In the genomic region with DNA sequence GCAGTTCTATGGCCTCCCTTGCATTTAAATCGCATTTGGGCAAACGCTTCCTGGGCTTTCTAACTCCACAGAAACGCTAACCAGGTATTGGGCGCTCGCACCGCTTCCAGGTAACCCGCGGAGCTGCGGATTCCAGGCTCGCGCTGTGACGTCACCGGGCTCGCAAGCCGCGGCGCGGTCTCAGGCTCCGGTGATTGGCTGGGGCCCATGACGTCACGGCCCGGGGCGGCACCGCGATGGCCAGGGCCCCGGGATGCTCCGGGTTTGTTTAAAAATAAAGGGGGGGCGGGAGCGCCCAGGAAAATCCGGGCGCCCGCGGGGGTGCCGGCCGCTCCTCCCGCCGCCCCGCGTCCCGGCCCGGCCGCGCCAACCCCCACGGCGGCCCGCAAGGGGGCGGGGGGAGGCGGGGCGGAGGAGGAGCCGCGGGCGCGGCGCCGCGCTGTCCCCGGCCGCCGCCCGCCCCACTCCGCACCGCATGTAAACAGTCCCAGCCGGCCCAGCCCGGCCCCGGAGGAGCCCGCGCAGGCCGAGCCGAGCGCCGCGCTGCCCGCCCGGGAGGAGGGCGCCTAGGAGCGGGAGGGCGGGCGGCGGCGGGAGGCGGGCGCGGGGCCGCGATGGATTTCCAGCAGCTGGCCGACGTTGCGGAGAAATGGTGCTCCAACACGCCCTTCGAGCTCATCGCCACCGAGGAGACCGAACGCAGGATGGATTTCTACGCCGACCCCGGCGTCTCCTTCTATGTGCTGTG, we compare ENCODE assay signal across 8 cellular contexts. TPM values are rescaled to one million over a fixed set of nuclear protein-coding genes. Genes with fewer than 3 reads are reported as not detected.
A peak's percentile ranks its signal among the peaks of the same experiment; 100 is the strongest.
DNase-seq lines count a peak whose midpoint lies in the region; ATAC-seq and TF ChIP-seq lines count a peak whose summit lies in the region.

MTURN (plus strand) TSS at position 464 of the 748 bp plus-strand sequence; CDS start at position 615, 151 bp downstream.

- TF ChIP-seq CTCF in OCI-LY3 (IDR thresholded peaks at IDR 0.05; ENCODE audit: low read depth, low read length) (no peak), epithelial cell of proximal tubule (conservative IDR thresholded peaks at IDR 0.05; ENCODE audit: low read depth, low read length) (no peak), mucosa of descending colon (IDR thresholded peaks at IDR 0.05) (no peak)

- intact Hi-C loops in mucosa of descending colon (cut with DNase I, micrococcal nuclease) = no loop called here

- DNase-seq in Caki2 (ENCODE audit: low read depth) (peak; percentile 80), epithelial cell of proximal tubule (ENCODE audit: low read depth) (no peak), mucosa of descending colon (peak; percentile 92)
- DNase-seq in activated T-cell treated with anti-CD3 and anti-CD28 coated beads, Interleukin-2, amount 50 U/mL, for 1 hour = peak; percentile 91
- peak; percentile 69 to 72 for DNase-seq in stimulated activated CD8-positive, alpha-beta memory T cell treated with anti-CD3 and anti-CD28 coated beads, Interleukin-2, amount 100 ng/mL, for 1 hour (ENCODE audit: low read depth in 2 of 2)

- H3K79me2 ChIP-seq in OCI-LY3 (ENCODE audit: low read length) = peaks cover 41% of the 10 kb centered on the region

- H3K36me3 ChIP-seq in HUES64 (ENCODE audit: insufficient read depth, low read length) (no peaks in the 10 kb centered on the region), OCI-LY3 (replicated peaks; ENCODE audit: low read depth, low read length) (no peaks in the 10 kb centered on the region), mucosa of descending colon (ENCODE audit: low read depth) (no peaks in the 10 kb centered on the region)

- H3K4me1 ChIP-seq in HUES64 (ENCODE audit: insufficient read depth, low read length) = 0 out of 2 replicates have a peak, but pooled peaks cover 6% of the 10 kb centered on the region
- H3K4me1 ChIP-seq in OCI-LY3 (ENCODE audit: low read length) = peaks cover 5% of the 10 kb centered on the region; the same call in 1 of the 2 replicates
- no peaks in the 10 kb centered on the region for H3K4me1 ChIP-seq in mucosa of descending colon (ENCODE audit: low read depth)

- H2AFZ ChIP-seq in OCI-LY3 (ENCODE audit: low read depth, low read length) = peak within 1 kb of the TSS; percentile 84

- H3K9me3 ChIP-seq in HUES64 (ENCODE audit: insufficient read depth, low read depth, low read length) (no peaks in the 10 kb centered on the region), OCI-LY3 (ENCODE audit: insufficient read depth, low read length) (no peaks in the 10 kb centered on the region), mucosa of descending colon (no peaks in the 10 kb centered on the region)

- ATAC-seq in GM21515 (IDR thresholded peaks at IDR 0.05; ENCODE audit: unreplicated experiment) (peak; percentile 86), mucosa of descending colon (peak; percentile 87)

- peak within 1 kb of the TSS; percentile 94 for H3K4me2 ChIP-seq in OCI-LY3 (ENCODE audit: low read length)

- peak within 1 kb of the TSS; percentile 58; the same call in 1 of the 2 replicates for H3K27ac ChIP-seq in HUES64 (ENCODE audit: low read depth, low read length)
- H3K27ac ChIP-seq in OCI-LY3 (ENCODE audit: low read length) = peak within 1 kb of the TSS; percentile 52

- no peaks in the 10 kb centered on the region for H4K20me1 ChIP-seq in OCI-LY3 (ENCODE audit: insufficient read depth, low read length)

- H3K27me3 ChIP-seq in HUES64 (ENCODE audit: insufficient read depth, low read length) (peaks cover 38% of the 10 kb centered on the region), OCI-LY3 (ENCODE audit: low read depth, low read length) (no peaks in the 10 kb centered on the region)

- in situ Hi-C loops in Caki2 (cut with HindIII; ENCODE audit: low pct_unique_long_range_greater_than_20kb, low sequenced_read_pairs) = no loop called here

- H3K4me3 ChIP-seq in HUES64 (ENCODE audit: low read length) (peak within 1 kb of the TSS; percentile 84), OCI-LY3 (ENCODE audit: low read length) (peak within 1 kb of the TSS; percentile 90), epithelial cell of proximal tubule (ENCODE audit: low read depth, low read length) (peak within 1 kb of the TSS; percentile 75), mucosa of descending colon (peak within 1 kb of the TSS; percentile 72)

- H3K9ac ChIP-seq in HUES64 (ENCODE audit: low read depth, low read length) (peak within 1 kb of the TSS; percentile 36), OCI-LY3 (ENCODE audit: low read length) (peak within 1 kb of the TSS; percentile 80)

- under 1% methylated on average over 98 of the region's 98 CpGs for WGBS in HUES64

RNA-seq across cellular contexts. Expression of gene MTURN, which starts in this region (rescaled TPM):
- 1.6 and 6.1 TPM in 2 replicates for total RNA-seq in Caki2 (2014; rRNA removed; shearing (Covaris generic); ENCODE audit: low replicate concordance)
- 2.2 TPM for polyA plus RNA-seq in HUES64 (2013, experiment 1 of 2)
- polyA plus RNA-seq in HUES64 (2013, experiment 2 of 2) = 2.3 TPM
- total RNA-seq in epithelial cell of proximal tubule (3.4 and 4.7 TPM in 2 replicates), mucosa of descending colon (10 to 100 TPM in 1 of 3 donors, 1 to 10 TPM in 2; 7.2 to 62.0 (median 9.7) TPM)
